In the genomic region with DNA sequence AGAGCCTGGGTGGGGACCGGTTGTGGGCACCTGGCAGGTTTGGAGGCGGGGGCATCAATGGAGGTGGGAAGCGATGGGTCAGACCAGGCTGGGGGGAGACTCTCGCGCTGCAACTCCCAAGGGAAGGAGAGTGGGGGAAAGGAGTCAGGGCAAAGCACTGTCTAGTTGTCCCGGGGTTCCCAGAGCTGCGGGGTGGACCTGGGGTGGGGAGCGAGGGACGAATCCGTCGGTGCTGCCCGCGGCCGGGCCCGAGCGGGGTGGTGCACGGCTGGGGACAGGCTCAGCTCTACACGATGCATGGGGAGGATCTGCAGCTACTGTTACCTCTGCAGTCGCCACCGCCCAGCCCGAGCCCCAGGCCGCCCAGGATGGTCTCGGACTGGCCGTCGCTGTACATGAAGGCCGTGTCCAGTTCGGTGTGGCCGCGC, we compare ENCODE assay signal across 8 cellular contexts. TPM values are rescaled to one million over a fixed set of nuclear protein-coding genes. Genes with fewer than 3 reads are reported as not detected.
DNase-seq lines count a peak whose midpoint lies in the region; ATAC-seq and TF ChIP-seq lines count a peak whose summit lies in the region.

No MANE protein-coding gene starts in this region.

- H3K23ac ChIP-seq in H9 (ENCODE audit: insufficient read length, low read depth, low read length) = no peak overlapping the region

- no peak overlapping the region for H3K18ac ChIP-seq in H9 (ENCODE audit: insufficient read length, low read depth, low read length)

- H3K4me3 ChIP-seq in CD8-positive, alpha-beta T cell (ENCODE audit: low read depth, low read length) = peak overlapping the region; percentile 92
- peak overlapping the region; percentile 86 for H3K4me3 ChIP-seq in RWPE2 (ENCODE audit: severe bottlenecking)
- H3K4me3 ChIP-seq in endodermal cell (ENCODE audit: low read length) = peak overlapping the region; percentile 82

- H2BK20ac ChIP-seq in H9 (ENCODE audit: low read depth, low read length, poor library complexity, severe bottlenecking) = no peak overlapping the region

- no peak overlapping the region for H4K8ac ChIP-seq in H9 (replicated peaks; ENCODE audit: insufficient read length, low read depth, low read length)

- H3K4ac ChIP-seq in H9 (ENCODE audit: low read depth, low read length) = no peak overlapping the region

- H3K9me3 ChIP-seq in CD8-positive, alpha-beta T cell (ENCODE audit: low read length) = no peaks in the 10 kb centered on the region
- no peaks in the 10 kb centered on the region for H3K9me3 ChIP-seq in H9 (ENCODE audit: control insufficient read depth, low read depth, low read length)
- no peaks in the 10 kb centered on the region for H3K9me3 ChIP-seq in RWPE2 (ENCODE audit: severe bottlenecking)
- H3K9me3 ChIP-seq in endodermal cell (ENCODE audit: control insufficient read depth, low read length) = no peaks in the 10 kb centered on the region

- H3K4me1 ChIP-seq in CD8-positive, alpha-beta T cell (ENCODE audit: insufficient read depth, low read length) = peaks cover 21% of the 10 kb centered on the region
- no peaks in the 10 kb centered on the region for H3K4me1 ChIP-seq in H9 (ENCODE audit: insufficient read depth, low read length)
- peaks cover 6% of the 10 kb centered on the region for H3K4me1 ChIP-seq in RWPE2 (ENCODE audit: insufficient read depth, poor library complexity, severe bottlenecking)
- peaks cover 3% of the 10 kb centered on the region for H3K4me1 ChIP-seq in endodermal cell (ENCODE audit: control insufficient read depth, insufficient read depth, low read length)

- intact Hi-C loops in CD8-positive, alpha-beta T cell (cut with DNase I, micrococcal nuclease) = loop anchor here in 1 of 2 experiments (10.0 kb wide), 1 partner anchor 97 kb away; the partner anchor contains the start of gene UBR4

- CTCF ChIA-PET in CD8-positive, alpha-beta T cell (lab: Charles Lee) = interaction anchor here (1.0 kb wide), 1 partner anchor 270 kb away, joined by 3 read pairs; no protein-coding TSS in a partner anchor

- no peak overlapping the region for H2BK120ac ChIP-seq in H9 (ENCODE audit: low read depth, low read length, poor library complexity, severe bottlenecking)

- H3K27me3 ChIP-seq in CD8-positive, alpha-beta T cell (ENCODE audit: insufficient read depth, low read length) = no peaks in the 10 kb centered on the region
- H3K27me3 ChIP-seq in H9 (ENCODE audit: insufficient read depth, low read length) (no peaks in the 10 kb centered on the region), RWPE2 (ENCODE audit: insufficient read depth, poor library complexity, severe bottlenecking) (no peaks in the 10 kb centered on the region), endodermal cell (ENCODE audit: control insufficient read depth, insufficient read depth, low read length, poor library complexity, severe bottlenecking) (no peaks in the 10 kb centered on the region)

- peaks cover 41% of the 10 kb centered on the region for H3K4me1 Mint-ChIP-seq in CD8-positive, alpha-beta T cell (ENCODE audit: low read depth)
- H3K4me1 Mint-ChIP-seq in H9 (peaks cover 19% of the 10 kb centered on the region in 2 experiments), endodermal cell (peaks cover 15% of the 10 kb centered on the region), nephron (peaks cover 31% of the 10 kb centered on the region)

- H2BK12ac ChIP-seq in H9 (ENCODE audit: insufficient read length, low read depth, low read length) = no peak overlapping the region

- H4K5ac ChIP-seq in H9 (ENCODE audit: insufficient read length, low read depth, low read length) = no peak overlapping the region

- no peak for TF ChIP-seq CTCF in CD8-positive, alpha-beta T cell (IDR thresholded peaks at IDR 0.05)
- TF ChIP-seq CTCF in H9 (conservative IDR thresholded peaks at IDR 0.05) (no peak), RWPE2 (IDR thresholded peaks at IDR 0.05; ENCODE audit: poor library complexity, severe bottlenecking) (no peak), endodermal cell (conservative IDR thresholded peaks at IDR 0.05) (no peak), nephron (IDR thresholded peaks at IDR 0.05; ENCODE audit: unreplicated experiment in 3 of 3) (no peak)

- peak; percentile 22 for ATAC-seq in CD8-positive, alpha-beta T cell
- ATAC-seq in RWPE2 (ENCODE audit: low read depth) (peak; percentile 43), GM18870 (IDR thresholded peaks at IDR 0.05; ENCODE audit: unreplicated experiment) (no peak)

- peak in 2 of 7 experiments; percentile 22 to 23 for DNase-seq in CD8-positive, alpha-beta T cell
- DNase-seq in H9 (no peak), RWPE2 (ENCODE audit: low spot score) (peak; percentile 66), endodermal cell (peak; percentile 69), AML-193 (lab: John Stamatoyannopoulos, UW) (no peak), NCI-H2196 (lab: John Stamatoyannopoulos, UW; ENCODE audit: unreplicated experiment) (no peak)

- no peaks in the 10 kb centered on the region for H3K36me3 ChIP-seq in CD8-positive, alpha-beta T cell (ENCODE audit: insufficient read depth, low read length)
- peaks cover 18% of the 10 kb centered on the region for H3K36me3 ChIP-seq in RWPE2 (ENCODE audit: low read depth)
- H3K36me3 ChIP-seq in endodermal cell (ENCODE audit: control insufficient read depth, insufficient read depth, low read length) = peaks cover 22% of the 10 kb centered on the region

- no peak overlapping the region for H2BK5ac ChIP-seq in H9 (ENCODE audit: insufficient read length, low read length)

- H3K79me2 ChIP-seq in H9 (ENCODE audit: insufficient read depth, low read length) = no peaks in the 10 kb centered on the region

- POLR2A ChIA-PET in CD8-positive, alpha-beta T cell (lab: Charles Lee) = interaction anchor here (1.6 kb wide), 1 partner anchor 60 kb away, joined by 4 read pairs; the partner anchor contains the start of genes EMC1 and MRTO4

- no peaks in the 10 kb centered on the region for H3K9me3 Mint-ChIP-seq in CD8-positive, alpha-beta T cell
- no peaks in the 10 kb centered on the region for H3K9me3 Mint-ChIP-seq in H9
- no peaks in the 10 kb centered on the region for H3K9me3 Mint-ChIP-seq in endodermal cell
- no peaks in the 10 kb centered on the region for H3K9me3 Mint-ChIP-seq in nephron

- H2AK5ac ChIP-seq in H9 (ENCODE audit: insufficient read length, low read length) = no peak overlapping the region

- H3K14ac ChIP-seq in H9 (ENCODE audit: insufficient read depth, low read length) = 0 out of 2 replicates have a peak overlapping the region, but pooled peaks have one; percentile 49

- no peak overlapping the region for H2AFZ ChIP-seq in H9 (ENCODE audit: low read length)

- peak overlapping the region; percentile 89 for H3K4me3 Mint-ChIP-seq in CD8-positive, alpha-beta T cell
- H3K4me3 Mint-ChIP-seq in H9 (peak overlapping the region; percentile 85 to 89), endodermal cell (peak overlapping the region; percentile 78), nephron (peak overlapping the region; percentile 93 to 95 (median 94))

- peak overlapping the region; percentile 73 for H3K27ac Mint-ChIP-seq in CD8-positive, alpha-beta T cell
- H3K27ac Mint-ChIP-seq in H9 (peak overlapping the region in 1 of 3 experiments; percentile 82; a peak in 1 of 7 replicates), endodermal cell (peak overlapping the region; percentile 77), nephron (peak overlapping the region; percentile 21 to 81 (median 56))

- H2BK15ac ChIP-seq in H9 (ENCODE audit: low read depth, low read length) = no peak overlapping the region

- peak overlapping the region; percentile 64 for H3K27ac ChIP-seq in CD8-positive, alpha-beta T cell (ENCODE audit: low read depth, low read length)
- H3K27ac ChIP-seq in H9 (ENCODE audit: insufficient read length, low read depth, low read length) (no peak overlapping the region), RWPE2 (ENCODE audit: poor library complexity, severe bottlenecking) (peak overlapping the region; percentile 53), endodermal cell (ENCODE audit: low read depth, low read length) (no peak overlapping the region)

- H3K9ac ChIP-seq in H9 (ENCODE audit: extremely low read depth, insufficient read length, low read length) = peak overlapping the region; percentile 70
- H3K9ac ChIP-seq in endodermal cell (ENCODE audit: extremely low read depth, low read length, poor library complexity, severe bottlenecking) = peak overlapping the region; percentile 85

- peaks cover 13% of the 10 kb centered on the region for H3K23me2 ChIP-seq in H9 (ENCODE audit: insufficient read length, low read depth, low read length, poor library complexity, severe bottlenecking)

- H3K4me2 ChIP-seq in H9 (ENCODE audit: insufficient read depth, insufficient read length, low read length) = peak overlapping the region; percentile 71

- H4K20me1 ChIP-seq in H9 (ENCODE audit: control insufficient read depth, insufficient read depth, insufficient read length) = no peaks in the 10 kb centered on the region

- H3T11ph ChIP-seq in H9 (ENCODE audit: low read length) = no peak overlapping the region

- no CpG with 5 or more reads among the region's 29 CpGs for WGBS in H9 (ENCODE audit: extremely low coverage, insufficient read length, low lambda C conversion rate)
- WGBS in endodermal cell (ENCODE audit: insufficient coverage in 1 of 2, insufficient read length in 1 of 2), 2 experiments = 1% methylated on average over 15 to 29 of the region's 29 CpGs

- peaks cover 30% of the 10 kb centered on the region for H3K36me3 Mint-ChIP-seq in CD8-positive, alpha-beta T cell
- peaks cover 7 to 26% (median 23%) of the 10 kb centered on the region in 3 experiments for H3K36me3 Mint-ChIP-seq in H9 (ENCODE audit: insufficient read depth in 1 of 3, low read depth in 3 of 3)
- peaks cover 23% of the 10 kb centered on the region for H3K36me3 Mint-ChIP-seq in endodermal cell (ENCODE audit: low read depth)
- H3K36me3 Mint-ChIP-seq in nephron (ENCODE audit: low read depth) = peaks cover 27% of the 10 kb centered on the region

- H4K91ac ChIP-seq in H9 (ENCODE audit: insufficient read length, low read depth, low read length) = no peak overlapping the region

- no peak overlapping the region for H3K56ac ChIP-seq in H9 (ENCODE audit: insufficient read length, low read depth, low read length)

- H3K79me1 ChIP-seq in H9 (ENCODE audit: insufficient read depth, low read depth, low read length, poor library complexity, severe bottlenecking) = no peaks in the 10 kb centered on the region

- no peaks in the 10 kb centered on the region for H3K27me3 Mint-ChIP-seq in CD8-positive, alpha-beta T cell (ENCODE audit: low read depth)
- H3K27me3 Mint-ChIP-seq in H9 (ENCODE audit: low read depth) (no peaks in the 10 kb centered on the region; the same call in 1 of the 2 replicates), endodermal cell (ENCODE audit: insufficient read depth) (no peaks in the 10 kb centered on the region), nephron (ENCODE audit: low read depth) (no peaks in the 10 kb centered on the region)

RNA-seq across cellular contexts. Expression of gene AKR7A2, which starts 0.4 kb away (rescaled TPM):
- 1 to 10 TPM; 7.9 to 8.1 TPM for total RNA-seq in CD8-positive, alpha-beta T cell
- total RNA-seq in H9 (2021) = 48.0 and 50.3 TPM in 2 replicates
- total RNA-seq in endodermal cell = 10 to 100 TPM; 47.8 to 66.1 TPM
- polyA plus RNA-seq in endodermal cell (2013, experiment 1 of 2) = 53.1 TPM
- 52.3 TPM for polyA plus RNA-seq in endodermal cell (2013, experiment 2 of 2)

RNA-seq across cellular contexts. Expression of gene SLC66A1, which starts 0.6 kb away (rescaled TPM):
- 1 to 10 TPM; 1.3 to 2.1 TPM for total RNA-seq in CD8-positive, alpha-beta T cell
- 22.5 TPM in 2 replicates for total RNA-seq in H9 (2021)
- total RNA-seq in endodermal cell = 10 to 100 TPM; 20.8 to 22.6 TPM
- 20.0 TPM for polyA plus RNA-seq in endodermal cell (2013, experiment 1 of 2)
- 18.9 TPM for polyA plus RNA-seq in endodermal cell (2013, experiment 2 of 2)

RNA-seq across cellular contexts. Expression of gene AKR7A3, which starts 22.9 kb away (rescaled TPM):
- total RNA-seq in CD8-positive, alpha-beta T cell = 1 to 10 TPM; 1.2 to 1.6 TPM
- total RNA-seq in H9 (2021) = 0.74 and 0.81 TPM in 2 replicates
- 1 to 10 TPM in 1 of 2 donors, under 1 TPM in 1; 0.92 to 2.0 TPM for total RNA-seq in endodermal cell
- polyA plus RNA-seq in endodermal cell (2013, experiment 1 of 2) = 0.85 TPM
- 1.2 TPM for polyA plus RNA-seq in endodermal cell (2013, experiment 2 of 2)

RNA-seq across cellular contexts. Expression of gene MRTO4, which starts 59.9 kb away (rescaled TPM):
- 10 to 100 TPM; 18.9 to 19.5 TPM for total RNA-seq in CD8-positive, alpha-beta T cell
- total RNA-seq in H9 (2021) (78.3 and 79.1 TPM in 2 replicates), endodermal cell (10 to 100 TPM; 37.7 to 44.5 TPM)
- polyA plus RNA-seq in endodermal cell (2013, experiment 1 of 2) = 29.7 TPM
- polyA plus RNA-seq in endodermal cell (2013, experiment 2 of 2) = 27.2 TPM

Comparison
In these comparisons a context has a peak if more than half of its experiments do, and no peak if none do; other contexts are left out.
1. DNase-seq: peak in RWPE2 (single experiment) and endodermal cell (single experiment); none in H9 (single experiment), AML-193 (0 of 2) and NCI-H2196 (single experiment).
2. H3K27ac ChIP-seq: peak in CD8-positive, alpha-beta T cell (single experiment) and RWPE2 (single experiment); none in H9 (single experiment) and endodermal cell (single experiment).
3. Peak in every context shown above with its lines, with median percentiles within 50 percentile points of each other: H3K4me3 ChIP-seq and H3K4me3 Mint-ChIP-seq.